16 cellular contexts compared by ENCODE assay signal in genomic region chr3:134331811-134332199, GRCh38. TPM values are rescaled to one million over a fixed set of nuclear protein-coding genes. Genes with fewer than 3 reads are reported as not detected.
DNase-seq lines count a peak whose midpoint lies in the region; ATAC-seq and TF ChIP-seq lines count a peak whose summit lies in the region.
"Had no signal": no experiment of that assay in that cellular context is flagged by ENCODE, and none has a peak within 500 bp of the region (broad histone marks: within the 10 kb centered on the region; RNA-seq: fewer than 3 reads in every experiment).

No MANE protein-coding gene starts in this region.

- intact Hi-C loops in transverse colon (cut with DNase I; ENCODE audit: low total_unique reads) (loop anchor here (5.0 kb wide), 1 partner anchor 1810 kb away; no protein-coding TSS in a partner anchor), left colon (cut with DNase I, micrococcal nuclease) (no loop called here)

- H3K36me3 Mint-ChIP-seq in endodermal cell (ENCODE audit: low read depth): no peaks in the 10 kb centered on the region
- no peaks in the 10 kb centered on the region for H3K36me3 Mint-ChIP-seq in nephron (ENCODE audit: low read depth)

- no peaks in the 10 kb centered on the region for H3K27me3 Mint-ChIP-seq in endodermal cell (ENCODE audit: insufficient read depth)
- H3K27me3 Mint-ChIP-seq in nephron (ENCODE audit: low read depth): no peaks in the 10 kb centered on the region

- WGBS in endodermal cell (ENCODE audit: insufficient coverage in 1 of 2, insufficient read length in 1 of 2), 2 experiments: 63 to 88% methylated on average over 4 to 5 of the region's 5 CpGs
- 68 to 76% methylated on average over 5 of the region's 5 CpGs for WGBS in transverse colon (ENCODE audit: low coverage in 1 of 2), 2 donors

- H3K4me3 Mint-ChIP-seq in endodermal cell (no peak overlapping the region), nephron (peak overlapping the region in 1 of 3 experiments; percentile 42)
- H3K4me3 Mint-ChIP-seq: activated B cell treated with CpG ODN at 0.5 μM for 24 hours had no signal

- H3K36me3 ChIP-seq in MG63 (no peaks in the 10 kb centered on the region), endodermal cell (ENCODE audit: control insufficient read depth, insufficient read depth, low read length) (no peaks in the 10 kb centered on the region), transverse colon (no peaks in the 10 kb centered on the region)
- H3K36me3 ChIP-seq: SJCRH30 had no signal

- H3K9me3 ChIP-seq in MG63 (no peaks in the 10 kb centered on the region), endodermal cell (ENCODE audit: control insufficient read depth, low read length) (no peaks in the 10 kb centered on the region), transverse colon (no peaks in the 10 kb centered on the region)
- H3K9me3 ChIP-seq: SJCRH30 had no signal

- H3K27me3 ChIP-seq in MG63 (no peaks in the 10 kb centered on the region), endodermal cell (ENCODE audit: control insufficient read depth, insufficient read depth, low read length, poor library complexity, severe bottlenecking) (no peaks in the 10 kb centered on the region), transverse colon (no peaks in the 10 kb centered on the region)
- H3K27me3 ChIP-seq: SJCRH30 had no signal

- H3K9me3 Mint-ChIP-seq in endodermal cell (no peaks in the 10 kb centered on the region), nephron (no peaks in the 10 kb centered on the region)
- H3K9me3 Mint-ChIP-seq: activated B cell treated with CpG ODN at 0.5 μM for 24 hours had no signal

- TF ChIP-seq CTCF in endodermal cell (conservative IDR thresholded peaks at IDR 0.05) (no peak), nephron (IDR thresholded peaks at IDR 0.05; ENCODE audit: unreplicated experiment in 3 of 3) (no peak), transverse colon (IDR thresholded peaks at IDR 0.05) (no peak)

- no peak overlapping the region for H3K9ac ChIP-seq in endodermal cell (ENCODE audit: extremely low read depth, low read length, poor library complexity, severe bottlenecking)
- H3K9ac ChIP-seq: parathyroid adenoma had no signal

- H3K27ac Mint-ChIP-seq in endodermal cell: peak overlapping the region; percentile 79
- H3K27ac Mint-ChIP-seq in nephron: peak overlapping the region; percentile 78 to 91 (median 80)
- H3K27ac Mint-ChIP-seq: activated B cell treated with CpG ODN at 0.5 μM for 24 hours had no signal

- TF ChIP-seq POLR2A in transverse colon (IDR thresholded peaks at IDR 0.05): no peak

- peaks cover 41% of the 10 kb centered on the region for H3K4me1 ChIP-seq in endodermal cell (ENCODE audit: control insufficient read depth, insufficient read depth, low read length)
- H3K4me1 ChIP-seq in transverse colon: peaks cover 19 to 53% (median 40%) of the 10 kb centered on the region in 4 donors
- H3K4me1 ChIP-seq: parathyroid adenoma had no signal

- no peak for TF ChIP-seq EP300 in transverse colon (IDR thresholded peaks at IDR 0.05; ENCODE audit: low read depth)

- DNase-seq in MG63 (no peak), endodermal cell (no peak), transverse colon (no peak), activated gamma-delta T cell (lab: John Stamatoyannopoulos, UW) (no peak), left colon (no peak), ACHN (no peak)
- DNase-seq: activated B cell treated with CpG ODN at 0.5 μM for 24 hours; GF-D8; KBM-7; SJCRH30; stimulated activated CD4-positive, alpha-beta T cell treated with anti-CD3 and anti-CD28 coated beads, Interleukin-4, amount 100 ng/mL, for 4 hours; stimulated activated naive CD8-positive, alpha-beta T cell treated with anti-CD3 and anti-CD28 coated beads, Interleukin-15, Interleukin-2, amounts not matched to agents 100 U/mL and 50 U/mL, for 24 hours had no signal

- no peak for ATAC-seq in HG02970 (IDR thresholded peaks at IDR 0.05; ENCODE audit: low FRiP score, unreplicated experiment)
- no peak for ATAC-seq in left colon
- ATAC-seq: left lobe of liver; stimulated activated naive CD8-positive, alpha-beta T cell treated with anti-CD3 and anti-CD28 coated beads, Interleukin-15, Interleukin-2, amounts not matched to agents 100 U/mL and 50 U/mL, for 24 hours had no signal

- in situ Hi-C loops in transverse colon (cut with MboI; ENCODE audit: low pct_ligation_motif_present in 1 of 4, low pct_unique_long_range_greater_than_20kb in 1 of 4, low sequenced_read_pairs in 3 of 4) (no loop called here), ACHN (cut with HindIII; ENCODE audit: low pct_ligation_motif_present, low pct_unique_long_range_greater_than_20kb, low sequenced_read_pairs) (no loop called here)

- H3K4me1 Mint-ChIP-seq in endodermal cell (peaks cover 55% of the 10 kb centered on the region), nephron (peaks cover 59% of the 10 kb centered on the region)
- H3K4me1 Mint-ChIP-seq: activated B cell treated with CpG ODN at 0.5 μM for 24 hours had no signal

- H3K4me3 ChIP-seq in MG63: peak overlapping the region; percentile 6; the same call in 1 of the 2 replicates
- no peak overlapping the region for H3K4me3 ChIP-seq in endodermal cell (ENCODE audit: low read length)
- H3K4me3 ChIP-seq in transverse colon: no peak overlapping the region
- H3K4me3 ChIP-seq: SJCRH30 had no signal

- no peak overlapping the region for H3K27ac ChIP-seq in endodermal cell (ENCODE audit: low read depth, low read length)
- H3K27ac ChIP-seq in transverse colon: peak overlapping the region; percentile 38 to 76 (median 73)
- H3K27ac ChIP-seq: parathyroid adenoma, SJCRH30 had no signal

RNA-seq across cellular contexts. Expression of gene AMOTL2, which starts 42.4 kb away (rescaled TPM):
- total RNA-seq in MG63 (2014; rRNA removed; shearing (Covaris generic); ENCODE audit: low replicate concordance): 172 and 180 TPM in 2 replicates
- 100 to 1,000 TPM; 109 to 153 TPM for total RNA-seq in endodermal cell
- 59.2 TPM for polyA plus RNA-seq in endodermal cell (2013, experiment 1 of 2)
- 56.9 TPM for polyA plus RNA-seq in endodermal cell (2013, experiment 2 of 2)
- total RNA-seq in transverse colon: 10 to 100 TPM; 14.5 to 50.9 (median 23.8) TPM
- total RNA-seq in left colon: 10 to 100 TPM; 17.6 to 18.7 TPM
- total RNA-seq: activated B cell treated with CpG ODN at 0.5 μM for 24 hours had no signal
